1 cellular context compared by ENCODE assay signal in genomic region chr14:51552768-51553426, GRCh38.
TF ChIP-seq lines count a peak whose summit lies in the region.

No MANE protein-coding gene starts in this region.

TF ChIP-seq in SK-N-SH treated with all-trans-retinoic acid at 6 μM for 48 hours, 23 proteins besides CTCF, POLR2A, EP300 and RAD21 (continued from another document):
- TF ChIP-seq ZFP30 (CRISPR knock-in tag; IDR thresholded peaks at IDR 0.05), result no peak
- TF ChIP-seq ARNTL (CRISPR knock-in tag; IDR thresholded peaks at IDR 0.05; ENCODE audit: borderline replicate concordance, low read depth), result no peak
